11 cellular contexts compared by ENCODE assay signal in genomic region chr3:180278583-180279188, GRCh38.
A peak's percentile ranks its signal among the peaks of the same experiment; 100 is the strongest.
DNase-seq lines count a peak whose midpoint lies in the region; ATAC-seq and TF ChIP-seq lines count a peak whose summit lies in the region.
"Had no signal": no experiment of that assay in that cellular context is flagged by ENCODE, and none has a peak within 500 bp of the region (broad histone marks: within the 10 kb centered on the region; RNA-seq: fewer than 3 reads in every experiment).

No MANE protein-coding gene starts in this region.

- peaks cover 6% of the 10 kb centered on the region for H3K4me1 Mint-ChIP-seq in neural progenitor cell

- H3K9me3 ChIP-seq in neural progenitor cell (ENCODE audit: low read depth), result no peaks in the 10 kb centered on the region
- H3K9me3 ChIP-seq: left ventricle myocardium inferior had no signal

- H4K20me1 ChIP-seq in neural progenitor cell (ENCODE audit: low read depth), result no peaks in the 10 kb centered on the region

- no peak overlapping the region for H3K4me3 Mint-ChIP-seq in neural progenitor cell
- H3K4me3 Mint-ChIP-seq: H9 had no signal

- in situ Hi-C loops in KBM-7 (cut with MboI; ENCODE audit: low pct_unique_long_range_greater_than_20kb, low sequenced_read_pairs), result no loop called here

- no peaks in the 10 kb centered on the region for H3K27me3 ChIP-seq in neural progenitor cell

- H3K4me2 ChIP-seq in neural progenitor cell, result no peak overlapping the region

- H3K27me3 Mint-ChIP-seq in neural progenitor cell (ENCODE audit: insufficient read depth, low read depth), result no peaks in the 10 kb centered on the region

- ATAC-seq in GM18502 (IDR thresholded peaks at IDR 0.05; ENCODE audit: poor library complexity, unreplicated experiment) (peak; percentile 98), GM21515 (IDR thresholded peaks at IDR 0.05; ENCODE audit: unreplicated experiment) (peak; percentile 97), HG03135 (IDR thresholded peaks at IDR 0.05; ENCODE audit: unreplicated experiment) (peak; percentile 96)

- TF ChIP-seq CTCF in neural progenitor cell (IDR thresholded peaks at IDR 0.05), result no peak

- H3K9me3 Mint-ChIP-seq in neural progenitor cell, result no peaks in the 10 kb centered on the region
- H3K9me3 Mint-ChIP-seq: H9 had no signal

- no peak overlapping the region for H3K4me3 ChIP-seq in neural progenitor cell
- H3K4me3 ChIP-seq: left ventricle myocardium inferior had no signal

- no peaks in the 10 kb centered on the region for H3K36me3 Mint-ChIP-seq in neural progenitor cell

- H3F3A ChIP-seq in neural progenitor cell (ENCODE audit: low read depth), result no peaks in the 10 kb centered on the region

- no peak overlapping the region for H3K9ac ChIP-seq in neural progenitor cell

- no peaks in the 10 kb centered on the region for H3K79me2 ChIP-seq in neural progenitor cell (ENCODE audit: low read depth)

- H2AFZ ChIP-seq in neural progenitor cell (replicated peaks), result no peak overlapping the region

- H3K4me1 ChIP-seq in neural progenitor cell, result no peaks in the 10 kb centered on the region
- H3K4me1 ChIP-seq: left ventricle myocardium inferior had no signal

- H3K27ac Mint-ChIP-seq in neural progenitor cell, result no peak overlapping the region

- H3K36me3 ChIP-seq in neural progenitor cell, result no peaks in the 10 kb centered on the region
- H3K36me3 ChIP-seq: left ventricle myocardium inferior had no signal

- H3K27ac ChIP-seq in neural progenitor cell, result no peak overlapping the region
- H3K27ac ChIP-seq: left ventricle myocardium inferior had no signal

- DNase-seq in SIG-M5 (lab: John Stamatoyannopoulos, UW) (peak; percentile 17), inferior parietal cortex (ENCODE audit: extremely low spot score) (no peak), KBM-7 (no peak), cortex of kidney (lab: John Stamatoyannopoulos, UW) (no peak), neural progenitor cell (ENCODE audit: low spot score) (no peak)
- DNase-seq: H9, left ventricle myocardium inferior, NCI-H2171 had no signal
